ENCODE assay signal across 11 cellular contexts in genomic region chr11:84549221-84549620, GRCh38.
DNase-seq lines count a peak whose midpoint lies in the region; ATAC-seq, FAIRE-seq and TF ChIP-seq lines count a peak whose summit lies in the region.
"Had no signal": no experiment of that assay in that cellular context is flagged by ENCODE, and none has a peak within 500 bp of the region (broad histone marks: within the 10 kb centered on the region; RNA-seq: fewer than 3 reads in every experiment).

No MANE protein-coding gene starts in this region.

- H3K4me1 ChIP-seq in sigmoid colon = no peaks in the 10 kb centered on the region
- H3K4me1 ChIP-seq: parathyroid adenoma had no signal

- no peaks in the 10 kb centered on the region for H3K27me3 ChIP-seq in sigmoid colon

- no peak for FAIRE-seq in D721Med (lab: Jason Lieb, UNC)

- no peak overlapping the region for H3K27ac ChIP-seq in sigmoid colon
- H3K27ac ChIP-seq: parathyroid adenoma had no signal

- H3K9me3 ChIP-seq in sigmoid colon = no peaks in the 10 kb centered on the region

- 41 to 62% methylated on average over 3 of the region's 3 CpGs for WGBS in sigmoid colon, 2 donors

- ATAC-seq in GM18519 (IDR thresholded peaks at IDR 0.05; ENCODE audit: low FRiP score, unreplicated experiment) = peak; percentile 96
- peak; percentile 94 for ATAC-seq in GM21723 (IDR thresholded peaks at IDR 0.05; ENCODE audit: unreplicated experiment)
- ATAC-seq in HG03354 (IDR thresholded peaks at IDR 0.05; ENCODE audit: poor library complexity, severe bottlenecking, unreplicated experiment) = peak; percentile 98

- no peak for TF ChIP-seq EP300 in sigmoid colon (IDR thresholded peaks at IDR 0.05)

- H3K36me3 ChIP-seq in sigmoid colon = no peaks in the 10 kb centered on the region

- TF ChIP-seq POLR2A in sigmoid colon (IDR thresholded peaks at IDR 0.05) = no peak

- DNase-seq in germinal center (ENCODE audit: low spot score) (peak; percentile 45), D721Med (ENCODE audit: insufficient read length, low spot score) (no peak), sigmoid colon (no peak), GM19238 (ENCODE audit: insufficient read length, low spot score) (no peak)
- no peak for DNase-seq in stimulated activated CD4-positive, alpha-beta T cell treated with anti-CD3 and anti-CD28 coated beads, Interleukin-2, amount 100 ng/mL, for 24 hours
- DNase-seq: activated T-cell treated with anti-CD3 and anti-CD28 coated beads, Interleukin-2, amount 50 U/mL, for 1 hour; NCI-H2171 treated with DMSO at 0.1 percent for 48 hours had no signal

- TF ChIP-seq CTCF in D721Med (IDR thresholded peaks at IDR 0.05; ENCODE audit: insufficient read depth, missing control alignments) = no peak
- no peak for TF ChIP-seq CTCF in sigmoid colon (IDR thresholded peaks at IDR 0.05)

- intact Hi-C loops in sigmoid colon (cut with DNase I) = no loop called here

- H3K4me3 ChIP-seq in sigmoid colon = no peak overlapping the region
